ENCODE assay signal across 1 cellular context in the genomic region with DNA sequence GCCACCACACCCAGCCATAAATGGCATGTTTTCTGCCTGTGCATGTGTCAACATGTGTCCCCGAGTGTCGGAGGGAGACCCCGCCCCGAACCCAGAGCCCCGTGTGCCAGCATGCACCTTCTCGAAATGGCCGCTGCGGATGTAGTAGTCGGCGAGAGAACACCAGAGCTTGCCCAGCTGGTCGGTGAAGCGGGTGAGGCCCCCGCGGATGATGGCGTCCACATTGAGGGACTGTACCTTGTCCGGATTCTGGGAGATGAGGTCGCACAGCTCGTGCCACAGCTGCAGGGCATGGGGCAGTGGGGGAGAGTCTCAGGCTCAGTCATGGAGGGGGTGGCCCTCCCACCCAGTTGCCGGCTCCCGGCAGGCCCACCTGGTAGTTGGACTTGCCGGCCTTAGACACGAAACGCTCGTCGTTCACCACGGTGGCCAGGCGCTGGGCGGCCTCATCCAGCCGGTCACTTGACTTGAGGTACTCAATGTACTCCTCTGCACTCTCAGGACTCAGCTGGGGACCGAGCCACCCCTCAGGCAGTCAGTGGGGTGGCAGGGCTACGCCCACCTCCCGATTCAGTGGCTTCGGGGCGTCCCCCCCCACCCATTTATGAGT.
TF ChIP-seq lines count a peak whose summit lies in the region.

No MANE protein-coding gene starts in this region.

TF ChIP-seq in HepG2, 621 proteins besides CTCF, POLR2A, EP300 and RAD21:
- TF ChIP-seq, protein P1, sequence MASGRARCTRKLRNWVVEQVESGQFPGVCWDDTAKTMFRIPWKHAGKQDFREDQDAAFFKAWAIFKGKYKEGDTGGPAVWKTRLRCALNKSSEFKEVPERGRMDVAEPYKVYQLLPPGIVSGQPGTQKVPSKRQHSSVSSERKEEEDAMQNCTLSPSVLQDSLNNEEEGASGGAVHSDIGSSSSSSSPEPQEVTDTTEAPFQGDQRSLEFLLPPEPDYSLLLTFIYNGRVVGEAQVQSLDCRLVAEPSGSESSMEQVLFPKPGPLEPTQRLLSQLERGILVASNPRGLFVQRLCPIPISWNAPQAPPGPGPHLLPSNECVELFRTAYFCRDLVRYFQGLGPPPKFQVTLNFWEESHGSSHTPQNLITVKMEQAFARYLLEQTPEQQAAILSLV (CRISPR knock-in tag; IDR thresholded peaks at IDR 0.05; ENCODE audit: borderline replicate concordance) = no peak
- TF ChIP-seq CHD4 (IDR thresholded peaks at IDR 0.05; ENCODE audit: borderline replicate concordance, low read length) (no peak), RBFOX2 (IDR thresholded peaks at IDR 0.05; ENCODE audit: low read depth, low read length) (0 out of 2 replicates have a peak, but pooled peaks have one; percentile 13), ZFP36 (IDR thresholded peaks at IDR 0.05; ENCODE audit: borderline replicate concordance, low read depth, low read length, partially characterized antibody) (no peak)
- TF ChIP-seq, protein P2, sequence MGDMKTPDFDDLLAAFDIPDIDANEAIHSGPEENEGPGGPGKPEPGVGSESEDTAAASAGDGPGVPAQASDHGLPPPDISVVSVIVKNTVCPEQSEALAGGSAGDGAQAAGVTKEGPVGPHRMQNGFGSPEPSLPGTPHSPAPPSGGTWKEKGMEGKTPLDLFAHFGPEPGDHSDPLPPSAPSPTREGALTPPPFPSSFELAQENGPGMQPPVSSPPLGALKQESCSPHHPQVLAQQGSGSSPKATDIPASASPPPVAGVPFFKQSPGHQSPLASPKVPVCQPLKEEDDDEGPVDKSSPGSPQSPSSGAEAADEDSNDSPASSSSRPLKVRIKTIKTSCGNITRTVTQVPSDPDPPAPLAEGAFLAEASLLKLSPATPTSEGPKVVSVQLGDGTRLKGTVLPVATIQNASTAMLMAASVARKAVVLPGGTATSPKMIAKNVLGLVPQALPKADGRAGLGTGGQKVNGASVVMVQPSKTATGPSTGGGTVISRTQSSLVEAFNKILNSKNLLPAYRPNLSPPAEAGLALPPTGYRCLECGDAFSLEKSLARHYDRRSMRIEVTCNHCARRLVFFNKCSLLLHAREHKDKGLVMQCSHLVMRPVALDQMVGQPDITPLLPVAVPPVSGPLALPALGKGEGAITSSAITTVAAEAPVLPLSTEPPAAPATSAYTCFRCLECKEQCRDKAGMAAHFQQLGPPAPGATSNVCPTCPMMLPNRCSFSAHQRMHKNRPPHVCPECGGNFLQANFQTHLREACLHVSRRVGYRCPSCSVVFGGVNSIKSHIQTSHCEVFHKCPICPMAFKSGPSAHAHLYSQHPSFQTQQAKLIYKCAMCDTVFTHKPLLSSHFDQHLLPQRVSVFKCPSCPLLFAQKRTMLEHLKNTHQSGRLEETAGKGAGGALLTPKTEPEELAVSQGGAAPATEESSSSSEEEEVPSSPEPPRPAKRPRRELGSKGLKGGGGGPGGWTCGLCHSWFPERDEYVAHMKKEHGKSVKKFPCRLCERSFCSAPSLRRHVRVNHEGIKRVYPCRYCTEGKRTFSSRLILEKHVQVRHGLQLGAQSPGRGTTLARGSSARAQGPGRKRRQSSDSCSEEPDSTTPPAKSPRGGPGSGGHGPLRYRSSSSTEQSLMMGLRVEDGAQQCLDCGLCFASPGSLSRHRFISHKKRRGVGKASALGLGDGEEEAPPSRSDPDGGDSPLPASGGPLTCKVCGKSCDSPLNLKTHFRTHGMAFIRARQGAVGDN (CRISPR knock-in tag; IDR thresholded peaks at IDR 0.05) = no peak
- TF ChIP-seq, protein P3, sequence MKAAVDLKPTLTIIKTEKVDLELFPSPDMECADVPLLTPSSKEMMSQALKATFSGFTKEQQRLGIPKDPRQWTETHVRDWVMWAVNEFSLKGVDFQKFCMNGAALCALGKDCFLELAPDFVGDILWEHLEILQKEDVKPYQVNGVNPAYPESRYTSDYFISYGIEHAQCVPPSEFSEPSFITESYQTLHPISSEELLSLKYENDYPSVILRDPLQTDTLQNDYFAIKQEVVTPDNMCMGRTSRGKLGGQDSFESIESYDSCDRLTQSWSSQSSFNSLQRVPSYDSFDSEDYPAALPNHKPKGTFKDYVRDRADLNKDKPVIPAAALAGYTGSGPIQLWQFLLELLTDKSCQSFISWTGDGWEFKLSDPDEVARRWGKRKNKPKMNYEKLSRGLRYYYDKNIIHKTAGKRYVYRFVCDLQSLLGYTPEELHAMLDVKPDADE (CRISPR knock-in tag; IDR thresholded peaks at IDR 0.05) = no peak
- TF ChIP-seq, protein P4, sequence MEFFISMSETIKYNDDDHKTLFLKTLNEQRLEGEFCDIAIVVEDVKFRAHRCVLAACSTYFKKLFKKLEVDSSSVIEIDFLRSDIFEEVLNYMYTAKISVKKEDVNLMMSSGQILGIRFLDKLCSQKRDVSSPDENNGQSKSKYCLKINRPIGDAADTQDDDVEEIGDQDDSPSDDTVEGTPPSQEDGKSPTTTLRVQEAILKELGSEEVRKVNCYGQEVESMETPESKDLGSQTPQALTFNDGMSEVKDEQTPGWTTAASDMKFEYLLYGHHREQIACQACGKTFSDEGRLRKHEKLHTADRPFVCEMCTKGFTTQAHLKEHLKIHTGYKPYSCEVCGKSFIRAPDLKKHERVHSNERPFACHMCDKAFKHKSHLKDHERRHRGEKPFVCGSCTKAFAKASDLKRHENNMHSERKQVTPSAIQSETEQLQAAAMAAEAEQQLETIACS (CRISPR knock-in tag; IDR thresholded peaks at IDR 0.05) = no peak
